16 cellular contexts compared by ENCODE assay signal in genomic region chr11:123072279-123072678, GRCh38. TPM values are rescaled to one million over a fixed set of nuclear protein-coding genes. Genes with fewer than 3 reads are reported as not detected.
DNase-seq lines count a peak whose midpoint lies in the region; ATAC-seq and TF ChIP-seq lines count a peak whose summit lies in the region.
"Had no signal": no experiment of that assay in that cellular context is flagged by ENCODE, and none has a peak within 500 bp of the region (broad histone marks: within the 10 kb centered on the region; RNA-seq: fewer than 3 reads in every experiment).

No MANE protein-coding gene starts in this region.

- H3K18ac ChIP-seq in mesendoderm (ENCODE audit: low read length): no peak overlapping the region

- H3K79me2 ChIP-seq in mesendoderm (ENCODE audit: control insufficient read depth, insufficient read depth, low read length): no peaks in the 10 kb centered on the region

- ATAC-seq in activated naive CD8-positive, alpha-beta T cell treated with anti-CD3 and anti-CD28 coated beads, Interleukin-2, amount 50 U/mL, for 24 hours: no peak
- ATAC-seq: activated CD8-positive, alpha-beta memory T cell treated with anti-CD3 and anti-CD28 coated beads, Interleukin-2, amount 10 ng/mL, durations not matched to agents 7 days and 5 days; Right ventricle myocardium inferior had no signal

- no peak for TF ChIP-seq EP300 in esophagus muscularis mucosa (IDR thresholded peaks at IDR 0.05)

- no peaks in the 10 kb centered on the region for H3K79me1 ChIP-seq in mesendoderm (ENCODE audit: low read length)

- H3K36me3 Mint-ChIP-seq in activated naive CD8-positive, alpha-beta T cell: peaks cover 5% of the 10 kb centered on the region
- H3K36me3 Mint-ChIP-seq in activated naive CD8-positive, alpha-beta T cell treated with anti-CD3 and anti-CD28 coated beads, Interleukin-2, amount 50 U/mL, for 24 hours (ENCODE audit: low read depth): no peaks in the 10 kb centered on the region
- peaks cover 43% of the 10 kb centered on the region for H3K36me3 Mint-ChIP-seq in HFFc6 (ENCODE audit: low read depth)
- H3K36me3 Mint-ChIP-seq: activated CD8-positive, alpha-beta memory T cell treated with anti-CD3 and anti-CD28 coated beads, Interleukin-2, amount 10 ng/mL, durations not matched to agents 7 days and 5 days had no signal

- H3K36me3 ChIP-seq in mesendoderm (ENCODE audit: control insufficient read depth, insufficient read depth, low read length): no peaks in the 10 kb centered on the region
- peaks cover 0 to 51% (median 27%) of the 10 kb centered on the region in 4 donors for H3K36me3 ChIP-seq in esophagus muscularis mucosa

- H3K27ac Mint-ChIP-seq in activated naive CD8-positive, alpha-beta T cell: peak overlapping the region; percentile 95
- H3K27ac Mint-ChIP-seq in activated naive CD8-positive, alpha-beta T cell treated with anti-CD3 and anti-CD28 coated beads, Interleukin-2, amount 50 U/mL, for 24 hours: no peak overlapping the region
- H3K27ac Mint-ChIP-seq in HFFc6: no peak overlapping the region

- no peaks in the 10 kb centered on the region for H3K9me3 ChIP-seq in esophagus muscularis mucosa

- H3K4me1 ChIP-seq in mesendoderm (ENCODE audit: control insufficient read depth, low read depth, low read length) (no peaks in the 10 kb centered on the region), esophagus muscularis mucosa (peaks cover 4 to 48% (median 39%) of the 10 kb centered on the region in 4 donors)

- no peak overlapping the region for H2BK15ac ChIP-seq in mesendoderm (replicated peaks; ENCODE audit: low read depth)

- no peak for TF ChIP-seq POLR2A in esophagus muscularis mucosa (IDR thresholded peaks at IDR 0.05; ENCODE audit: low read depth)

- WGBS in mesendoderm (ENCODE audit: extremely low coverage, insufficient coverage, low lambda C conversion rate): no CpG with 5 or more reads among the region's 2 CpGs
- 64% methylated on average over 2 of the region's 2 CpGs for WGBS in esophagus muscularis mucosa

- no peak overlapping the region for H4K5ac ChIP-seq in mesendoderm (ENCODE audit: low read length)

- no peak overlapping the region for H3K27ac ChIP-seq in mesendoderm (ENCODE audit: low read depth, low read length)
- H3K27ac ChIP-seq in esophagus muscularis mucosa (replicated peaks in 1 of 4): peak overlapping the region in 2 of 4 donors; percentile 13 to 68

- H4K8ac ChIP-seq in mesendoderm (ENCODE audit: low read depth, low read length): no peak overlapping the region

- no peak overlapping the region for H3K56ac ChIP-seq in mesendoderm (ENCODE audit: low read length)

- H2BK120ac ChIP-seq in mesendoderm (ENCODE audit: low read depth, low read length): no peak overlapping the region

- H3K27me3 ChIP-seq in mesendoderm (ENCODE audit: insufficient read depth, low read length, poor library complexity) (no peaks in the 10 kb centered on the region), esophagus muscularis mucosa (no peaks in the 10 kb centered on the region)

- H3K4me2 ChIP-seq in mesendoderm (ENCODE audit: low read length): no peak overlapping the region

- no peak overlapping the region for H3K4me3 ChIP-seq in mesendoderm (ENCODE audit: low read length)
- H3K4me3 ChIP-seq in esophagus muscularis mucosa: no peak overlapping the region

- no peak overlapping the region for H2BK5ac ChIP-seq in mesendoderm (ENCODE audit: low read length)

- H3K9ac ChIP-seq in mesendoderm (ENCODE audit: low read length): no peak overlapping the region

- H3K4me3 Mint-ChIP-seq in activated naive CD8-positive, alpha-beta T cell: no peak overlapping the region
- no peak overlapping the region for H3K4me3 Mint-ChIP-seq in activated naive CD8-positive, alpha-beta T cell treated with anti-CD3 and anti-CD28 coated beads, Interleukin-2, amount 50 U/mL, for 24 hours
- no peak overlapping the region for H3K4me3 Mint-ChIP-seq in HFFc6
- H3K4me3 Mint-ChIP-seq: activated CD8-positive, alpha-beta memory T cell treated with anti-CD3 and anti-CD28 coated beads, Interleukin-2, amount 10 ng/mL, durations not matched to agents 7 days and 5 days had no signal

- intact Hi-C loops in esophagus muscularis mucosa (cut with DNase I): no loop called here

- no peak for TF ChIP-seq CTCF in HFFc6 (IDR thresholded peaks at IDR 0.05)
- TF ChIP-seq CTCF in esophagus muscularis mucosa (IDR thresholded peaks at IDR 0.05): no peak

- H3K4ac ChIP-seq in mesendoderm (ENCODE audit: low read depth, low read length): no peak overlapping the region

- peaks cover 58% of the 10 kb centered on the region for H3K4me1 Mint-ChIP-seq in activated naive CD8-positive, alpha-beta T cell (ENCODE audit: low read depth)
- peaks cover 54% of the 10 kb centered on the region for H3K4me1 Mint-ChIP-seq in activated naive CD8-positive, alpha-beta T cell treated with anti-CD3 and anti-CD28 coated beads, Interleukin-2, amount 50 U/mL, for 24 hours
- peaks cover 6% of the 10 kb centered on the region; the same call in 1 of the 2 replicates for H3K4me1 Mint-ChIP-seq in HFFc6 (ENCODE audit: low read depth)

- H2AK5ac ChIP-seq in mesendoderm (ENCODE audit: low read length): no peak overlapping the region

- H3K27me3 Mint-ChIP-seq in activated naive CD8-positive, alpha-beta T cell: no peaks in the 10 kb centered on the region
- H3K27me3 Mint-ChIP-seq in activated naive CD8-positive, alpha-beta T cell treated with anti-CD3 and anti-CD28 coated beads, Interleukin-2, amount 50 U/mL, for 24 hours: no peaks in the 10 kb centered on the region
- peaks cover 2% of the 10 kb centered on the region; the same call in 1 of the 2 replicates for H3K27me3 Mint-ChIP-seq in HFFc6 (ENCODE audit: insufficient read depth)
- H3K27me3 Mint-ChIP-seq: activated CD8-positive, alpha-beta memory T cell treated with anti-CD3 and anti-CD28 coated beads, Interleukin-2, amount 10 ng/mL, durations not matched to agents 7 days and 5 days had no signal

- H3K23ac ChIP-seq in mesendoderm (ENCODE audit: low read length): no peak overlapping the region

- H3K9me3 Mint-ChIP-seq in activated naive CD8-positive, alpha-beta T cell (ENCODE audit: low read depth): no peaks in the 10 kb centered on the region
- no peaks in the 10 kb centered on the region for H3K9me3 Mint-ChIP-seq in activated naive CD8-positive, alpha-beta T cell treated with anti-CD3 and anti-CD28 coated beads, Interleukin-2, amount 50 U/mL, for 24 hours
- no peaks in the 10 kb centered on the region for H3K9me3 Mint-ChIP-seq in HFFc6
- H3K9me3 Mint-ChIP-seq: H9 had no signal

- DNase-seq in activated naive CD8-positive, alpha-beta T cell treated with anti-CD3 and anti-CD28 coated beads, Interleukin-2, amount 50 U/mL, for 24 hours: no peak
- DNase-seq in NCI-H526 treated with DMSO at 0.1 percent for 48 hours (lab: John Stamatoyannopoulos, UW) (peak; percentile 86), kidney tubule cell (ENCODE audit: low spot score) (peak; percentile 37), mesendoderm (no peak), HFFc6 (no peak), esophagus muscularis mucosa (ENCODE audit: extremely low spot score) (no peak)
- DNase-seq in NK-92 treated with Interleukin-12 subunit alpha and Interleukin-12 subunit beta, amount 100 ng/mL, for 24 hours (lab: John Stamatoyannopoulos, UW): no peak
- DNase-seq: activated CD8-positive, alpha-beta memory T cell treated with anti-CD3 and anti-CD28 coated beads, Interleukin-2, amount 10 ng/mL, durations not matched to agents 7 days and 5 days; AML-193; foreskin melanocyte; H9; MM.1S; NCI-H510A; stimulated activated CD4-positive, alpha-beta T cell treated with anti-CD3 and anti-CD28 coated beads, Interleukin-2, amount 100 ng/mL, for 24 hours had no signal

RNA-seq across cellular contexts. Expression of gene HSPA8, which starts 10.3 kb away (rescaled TPM):
- polyA plus RNA-seq in mesendoderm (2013, experiment 1 of 2): 2,354 TPM
- polyA plus RNA-seq in mesendoderm (2013, experiment 2 of 2): 2,369 TPM
- total RNA-seq in HFFc6 (2021; fragmentation: NEBNext Ultra II Directional; extraction: Animal tissue kit (Norgen Biotek cat#: 25700)): 1,000 to 10,000 TPM; 1,520 to 2,256 (median 2,072) TPM
- total RNA-seq in esophagus muscularis mucosa: 1,000 to 10,000 TPM in 3 of 4 donors, 100 to 1,000 TPM in 1; 982 to 1,379 (median 1,192) TPM

Comparison
In these comparisons a context has a peak if more than half of its experiments do, and no peak if none do; other contexts are left out.
1. DNase-seq: peak in NCI-H526 treated with DMSO at 0.1 percent for 48 hours (single experiment) and kidney tubule cell (single experiment); none in activated naive CD8-positive, alpha-beta T cell treated with anti-CD3 and anti-CD28 coated beads, Interleukin-2, amount 50 U/mL, for 24 hours (single experiment), mesendoderm (single experiment), HFFc6 (single experiment), NK-92 treated with Interleukin-12 subunit alpha and Interleukin-12 subunit beta, amount 100 ng/mL, for 24 hours (single experiment) and esophagus muscularis mucosa (single experiment).